Comparison of ENCODE assay signal across 23 cellular contexts in the genomic region with DNA sequence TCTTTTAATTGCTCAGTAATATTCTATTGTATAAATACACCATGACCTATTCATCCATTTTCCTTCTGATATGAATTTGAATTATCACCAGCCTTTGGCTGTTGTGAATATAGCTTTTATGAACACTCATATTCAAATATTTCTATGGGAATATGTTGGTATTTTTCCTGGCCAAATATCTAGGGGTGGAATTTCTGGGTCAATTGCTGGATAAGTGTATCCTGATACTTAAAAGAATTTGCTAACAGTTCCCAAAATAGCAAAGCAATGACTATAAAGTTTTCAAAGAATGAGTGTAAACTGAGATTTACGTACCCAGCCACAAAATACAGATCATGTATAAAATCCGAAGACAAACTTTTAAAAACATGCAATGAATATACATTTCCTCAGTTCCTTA.
DNase-seq lines count a peak whose midpoint lies in the region; TF ChIP-seq lines count a peak whose summit lies in the region.
"Had no signal": no experiment of that assay in that cellular context is flagged by ENCODE, and none has a peak within 500 bp of the region (broad histone marks: within the 10 kb centered on the region; RNA-seq: fewer than 3 reads in every experiment).

No MANE protein-coding gene starts in this region.

- DNase-seq in MCF 10A (ENCODE audit: unreplicated experiment): no peak
- no peak for DNase-seq in breast epithelium (ENCODE audit: low spot score in 2 of 2)
- DNase-seq in adipocyte (ENCODE audit: low read depth): peak; percentile 67
- DNase-seq in fibroblast of mammary gland (ENCODE audit: low read depth): peak; percentile 28
- DNase-seq in tibial artery: no peak
- no peak for DNase-seq in activated CD4-positive, alpha-beta T cell treated with anti-CD3 and anti-CD28 coated beads, Interleukin-2, amount 50 U/mL, for 1 hour
- DNase-seq in NCI-H1436 treated with DMSO at 0.1 percent for 48 hours (lab: John Stamatoyannopoulos, UW): no peak
- no peak for DNase-seq in activated CD4-positive, alpha-beta T cell treated with anti-CD3 and anti-CD28 coated beads for 1 hour
- DNase-seq: activated CD8-positive, alpha-beta T cell treated with anti-CD3 and anti-CD28 coated beads for 36 hours; activated naive CD8-positive, alpha-beta T cell treated with anti-CD3 and anti-CD28 coated beads for 36 hours; effector memory CD8-positive, alpha-beta T cell; heart left ventricle; left cardiac atrium; mammary epithelial cell; NCI-H1105 treated with DMSO at 0.1 percent for 48 hours; NCI-H2029 treated with DMSO at 0.1 percent for 48 hours; NCI-H774; psoas muscle; stimulated activated CD4-positive, alpha-beta T cell treated with anti-CD3 and anti-CD28 coated beads, Interleukin-2, amount 100 ng/mL, for 24 hours; T-helper 1 cell had no signal

- peak overlapping the region; percentile 78 for H3K9ac ChIP-seq in adipocyte (ENCODE audit: low read length)
- H3K9ac ChIP-seq: neural progenitor cell had no signal

- intact Hi-C loops in MCF 10A (cut with micrococcal nuclease): no loop called here
- intact Hi-C loops in breast epithelium (cut with DNase I; ENCODE audit: low total_unique reads): no loop called here
- intact Hi-C loops in tibial artery (cut with DNase I; ENCODE audit: low total_unique reads): no loop called here

- H3K4me3 Mint-ChIP-seq in MCF 10A (ENCODE audit: unreplicated experiment): no peak overlapping the region
- H3K4me3 Mint-ChIP-seq: activated CD8-positive, alpha-beta T cell treated with anti-CD3 and anti-CD28 coated beads for 36 hours; activated naive CD8-positive, alpha-beta T cell treated with anti-CD3 and anti-CD28 coated beads for 36 hours; brain; effector memory CD8-positive, alpha-beta T cell; neural progenitor cell had no signal

- CTCF ChIA-PET in MCF 10A (lab: Yijun Ruan, JAX): interaction anchor here (0.6 kb wide), 1 partner anchor 411 kb away, joined by 3 read pairs; no protein-coding TSS in a partner anchor

- H3K9me3 ChIP-seq in breast epithelium (no peaks in the 10 kb centered on the region), adipocyte (ENCODE audit: control insufficient read depth, low read length) (no peaks in the 10 kb centered on the region), tibial artery (no peaks in the 10 kb centered on the region)
- H3K9me3 ChIP-seq: heart left ventricle, psoas muscle had no signal

- H3K4me1 Mint-ChIP-seq in MCF 10A (ENCODE audit: insufficient read depth, unreplicated experiment): peaks cover 23% of the 10 kb centered on the region
- H3K4me1 Mint-ChIP-seq: activated naive CD8-positive, alpha-beta T cell treated with anti-CD3 and anti-CD28 coated beads for 36 hours; neural progenitor cell had no signal

- H3K4me1 ChIP-seq in breast epithelium: no peaks in the 10 kb centered on the region
- H3K4me1 ChIP-seq in adipocyte (ENCODE audit: control insufficient read depth, insufficient read depth, low read length): peaks cover 49% of the 10 kb centered on the region
- H3K4me1 ChIP-seq in tibial artery: peaks cover 0 to 76% (median 20%) of the 10 kb centered on the region in 4 donors
- H3K4me1 ChIP-seq: heart left ventricle, psoas muscle had no signal

- no peaks in the 10 kb centered on the region for H3K27me3 ChIP-seq in breast epithelium
- H3K27me3 ChIP-seq in adipocyte (replicated peaks; ENCODE audit: control insufficient read depth, insufficient read depth, low read length): no peaks in the 10 kb centered on the region
- H3K27me3 ChIP-seq in tibial artery: no peaks in the 10 kb centered on the region
- H3K27me3 ChIP-seq: heart left ventricle, neural progenitor cell had no signal

- no peaks in the 10 kb centered on the region for H3K36me3 Mint-ChIP-seq in MCF 10A (ENCODE audit: insufficient read depth, unreplicated experiment)
- H3K36me3 Mint-ChIP-seq: activated naive CD8-positive, alpha-beta T cell treated with anti-CD3 and anti-CD28 coated beads for 36 hours; brain; neural progenitor cell had no signal

- H3K27me3 Mint-ChIP-seq in MCF 10A (ENCODE audit: insufficient read depth, unreplicated experiment): no peaks in the 10 kb centered on the region
- H3K27me3 Mint-ChIP-seq: activated CD8-positive, alpha-beta T cell treated with anti-CD3 and anti-CD28 coated beads for 36 hours; activated naive CD8-positive, alpha-beta T cell treated with anti-CD3 and anti-CD28 coated beads for 36 hours; brain; effector memory CD8-positive, alpha-beta T cell had no signal

- H3K4me3 ChIP-seq in breast epithelium: no peak overlapping the region
- H3K4me3 ChIP-seq in adipocyte (ENCODE audit: low read length): no peak overlapping the region
- no peak overlapping the region for H3K4me3 ChIP-seq in fibroblast of mammary gland (ENCODE audit: control insufficient read depth, low read depth, low read length)
- H3K4me3 ChIP-seq in tibial artery: no peak overlapping the region
- H3K4me3 ChIP-seq: heart left ventricle, neural progenitor cell, psoas muscle had no signal

- H3K9me3 Mint-ChIP-seq in MCF 10A (ENCODE audit: unreplicated experiment): no peaks in the 10 kb centered on the region
- H3K9me3 Mint-ChIP-seq: activated CD8-positive, alpha-beta T cell treated with anti-CD3 and anti-CD28 coated beads for 36 hours; activated naive CD8-positive, alpha-beta T cell treated with anti-CD3 and anti-CD28 coated beads for 36 hours; brain; neural progenitor cell had no signal

- no TSS peak for BruUV-seq in MCF 10A (replicated peaks; lab: Mats Ljungman, UMichigan)

- TF ChIP-seq POLR2A in breast epithelium (IDR thresholded peaks at IDR 0.05): no peak

- no peak overlapping the region for H3K27ac ChIP-seq in breast epithelium
- peak overlapping the region; percentile 36 to 67 for H3K27ac ChIP-seq in tibial artery
- H3K27ac ChIP-seq: 22Rv1, heart left ventricle, neural progenitor cell, psoas muscle had no signal

- POLR2A ChIA-PET in MCF 10A (lab: Yijun Ruan, JAX): no interaction called here

- no peaks in the 10 kb centered on the region for H3K36me3 ChIP-seq in breast epithelium
- no peaks in the 10 kb centered on the region for H3K36me3 ChIP-seq in adipocyte (ENCODE audit: control insufficient read depth, insufficient read depth, low read length, severe bottlenecking)
- no peaks in the 10 kb centered on the region for H3K36me3 ChIP-seq in tibial artery
- H3K36me3 ChIP-seq: heart left ventricle, neural progenitor cell had no signal

- peak overlapping the region; percentile 20 for H3K27ac Mint-ChIP-seq in MCF 10A (ENCODE audit: low read depth, unreplicated experiment)
- H3K27ac Mint-ChIP-seq: activated CD8-positive, alpha-beta T cell treated with anti-CD3 and anti-CD28 coated beads for 36 hours; activated naive CD8-positive, alpha-beta T cell treated with anti-CD3 and anti-CD28 coated beads for 36 hours; effector memory CD8-positive, alpha-beta T cell; neural progenitor cell had no signal

- TF ChIP-seq CTCF in MCF 10A (IDR thresholded peaks at IDR 0.05; ENCODE audit: unreplicated experiment) (no peak), breast epithelium (IDR thresholded peaks at IDR 0.05) (no peak), fibroblast of mammary gland (conservative IDR thresholded peaks at IDR 0.05; ENCODE audit: control insufficient read depth, insufficient read depth, low read depth, low read length) (no peak), tibial artery (IDR thresholded peaks at IDR 0.05) (no peak)

Comparison
In these comparisons a context has a peak if more than half of its experiments do, and no peak if none do; other contexts are left out.
1. DNase-seq: peak in adipocyte (single experiment) and fibroblast of mammary gland (single experiment); none in MCF 10A (single experiment), breast epithelium (0 of 2), tibial artery (0 of 2), activated CD4-positive, alpha-beta T cell treated with anti-CD3 and anti-CD28 coated beads, Interleukin-2, amount 50 U/mL, for 1 hour (single experiment), NCI-H1436 treated with DMSO at 0.1 percent for 48 hours (single experiment) and activated CD4-positive, alpha-beta T cell treated with anti-CD3 and anti-CD28 coated beads for 1 hour (single experiment).
2. H3K27ac ChIP-seq: peak in tibial artery (2 of 2); none in breast epithelium (0 of 2).